Comparison of ENCODE assay signal across 9 cellular contexts in the genomic region with DNA sequence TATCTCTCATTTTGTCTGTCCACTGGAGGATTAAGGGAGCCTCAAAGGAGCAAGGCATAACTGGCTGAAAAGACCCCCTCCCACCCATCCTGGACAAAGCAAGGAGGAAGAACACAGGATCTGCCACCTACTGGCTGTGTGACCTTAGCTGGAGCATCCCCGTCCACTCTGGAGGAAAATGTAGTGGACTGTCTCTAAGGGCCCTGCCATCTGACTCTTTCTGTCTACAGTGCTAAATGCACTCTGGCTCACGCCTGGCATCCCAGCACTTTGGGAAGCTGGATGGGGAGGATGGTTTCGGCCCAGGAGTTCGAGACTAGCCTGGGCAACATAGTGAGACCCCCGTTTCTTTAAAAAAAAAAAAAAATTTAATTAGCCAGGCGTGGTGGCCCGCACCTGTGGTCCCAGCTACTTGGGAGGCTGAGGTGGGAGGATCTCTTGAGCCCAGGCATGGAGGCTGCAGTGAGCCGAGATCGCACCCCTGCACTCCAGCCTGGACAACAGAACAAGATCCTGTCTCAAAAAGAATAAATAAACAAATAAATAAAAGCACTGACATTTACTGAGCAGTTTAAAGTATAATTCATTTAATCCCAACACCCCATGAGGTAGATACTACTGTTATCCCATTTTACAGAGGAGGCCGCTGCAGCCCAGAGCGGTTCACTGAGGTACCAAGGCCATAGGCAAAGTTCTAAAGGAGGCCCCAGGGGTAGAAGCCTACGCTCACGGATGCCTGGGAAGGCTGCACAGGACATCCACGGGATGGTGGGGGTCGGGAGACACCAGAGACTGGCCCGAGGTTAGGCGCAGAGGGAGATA. TPM values are rescaled to one million over a fixed set of nuclear protein-coding genes. Genes with fewer than 3 reads are reported as not detected.
DNase-seq lines count a peak whose midpoint lies in the region; ATAC-seq and TF ChIP-seq lines count a peak whose summit lies in the region.
"Had no signal": no experiment of that assay in that cellular context is flagged by ENCODE, and none has a peak within 500 bp of the region (broad histone marks: within the 10 kb centered on the region; RNA-seq: fewer than 3 reads in every experiment).

No MANE protein-coding gene starts in this region.

- intact Hi-C loops in IMR-90 (cut with micrococcal nuclease) = no loop called here
- intact Hi-C loops in vagina (cut with DNase I) = loop anchor here (10.0 kb wide), 1 partner anchor 72 kb away; no protein-coding TSS in a partner anchor

- WGBS in IMR-90 (ENCODE audit: extremely low coverage in 2 of 2, insufficient read length in 1 of 2), 2 experiments = 27% methylated on average over 2 of the region's 17 CpGs; no CpG with 5 or more reads in 1 of the 2 experiments

- peak overlapping the region; percentile 94 for H3K4me2 ChIP-seq in DOHH2 (ENCODE audit: low read length)
- H3K4me2 ChIP-seq in IMR-90 (ENCODE audit: low read depth, low read length) = peak overlapping the region; percentile 70

- in situ Hi-C loops in IMR-90 (cut with MboI; ENCODE audit: low sequenced_read_pairs) = no loop called here

- H2BK20ac ChIP-seq in IMR-90 (ENCODE audit: low read depth, low read length) = peak overlapping the region; percentile 67

- H3K56ac ChIP-seq in IMR-90 (ENCODE audit: extremely low read depth, insufficient read depth, low read length) = peak overlapping the region; percentile 64; the same call in 1 of the 2 replicates

- BruUV-seq in IMR-90 (replicated peaks; lab: Mats Ljungman, UMichigan) = no TSS peak

- H3K9me2 ChIP-seq in DOHH2 (replicated peaks; ENCODE audit: control insufficient read depth, low read length) = no peaks in the 10 kb centered on the region

- dilution Hi-C loops in IMR-90 (cut with HindIII; ENCODE audit: low sequenced_read_pairs, unreplicated experiment) = no loop called here

- H4K8ac ChIP-seq in IMR-90 (ENCODE audit: low read depth in 2 of 2, low read length in 2 of 2) = peak overlapping the region; percentile 73 to 83

- H3K18ac ChIP-seq in IMR-90 (ENCODE audit: low read depth, low read length) = peak overlapping the region; percentile 80

- H2AK5ac ChIP-seq in IMR-90 (ENCODE audit: low read depth, low read length) = peak overlapping the region; percentile 98

- peak overlapping the region; percentile 84 for H2BK5ac ChIP-seq in IMR-90 (ENCODE audit: low read depth, low read length, poor library complexity, severe bottlenecking)

- peak overlapping the region; percentile 96 for H2AK9ac ChIP-seq in IMR-90 (replicated peaks; ENCODE audit: low read depth, low read length, poor library complexity)

- peak overlapping the region; percentile 96 for H3K14ac ChIP-seq in IMR-90 (replicated peaks; ENCODE audit: low read depth, low read length)

- peak overlapping the region; percentile 85 for H4K91ac ChIP-seq in IMR-90 (ENCODE audit: insufficient read depth, low read depth, low read length)

- H3K4ac ChIP-seq in IMR-90 (ENCODE audit: low read depth, low read length) = peak overlapping the region; percentile 90

- TF ChIP-seq POLR2A in IMR-90 (IDR thresholded peaks at IDR 0.05; ENCODE audit: low read depth, low read length) = peak; percentile 32
- TF ChIP-seq POLR2A in vagina (IDR thresholded peaks at IDR 0.05) = no peak

- no peak for ATAC-seq in IMR-90 (ENCODE audit: low read depth)
- no peak for ATAC-seq in HG03442 (IDR thresholded peaks at IDR 0.05; ENCODE audit: unreplicated experiment)
- ATAC-seq in HG03025 (IDR thresholded peaks at IDR 0.05; ENCODE audit: low FRiP score, unreplicated experiment) = no peak

- H3K27ac ChIP-seq in DOHH2 (ENCODE audit: low read depth, low read length) (no peak overlapping the region), IMR-90 (ENCODE audit: insufficient read depth, low read length) (peak overlapping the region; percentile 97), caudate nucleus (ENCODE audit: low read depth, low read length) (peak overlapping the region; percentile 83), vagina (peak overlapping the region; percentile 95)

- peak overlapping the region; percentile 92 for H2AFZ ChIP-seq in IMR-90 (replicated peaks; ENCODE audit: low read length, poor library complexity)

- no peaks in the 10 kb centered on the region for H3K9me3 ChIP-seq in DOHH2 (ENCODE audit: control insufficient read depth, insufficient read depth, low read length)
- no peaks in the 10 kb centered on the region for H3K9me3 ChIP-seq in IMR-90 (ENCODE audit: control insufficient read depth, insufficient read depth, low read length)
- H3K9me3 ChIP-seq in vagina = no peaks in the 10 kb centered on the region

- H3K27me3 ChIP-seq in DOHH2 (ENCODE audit: control insufficient read depth, low read length) = no peaks in the 10 kb centered on the region
- H3K27me3 ChIP-seq in IMR-90 (ENCODE audit: control insufficient read depth, insufficient read depth, low read length) = no peaks in the 10 kb centered on the region
- H3K27me3 ChIP-seq in vagina = no peaks in the 10 kb centered on the region

- CTCF ChIA-PET in IMR-90 (lab: Yijun Ruan, JAX) = interaction anchor here (0.6 to 0.9 kb wide), 4 partner anchors 25 to 744 kb away, joined by 3 to 4 read pairs (median 4); no protein-coding TSS in a partner anchor

- H3K36me3 ChIP-seq in DOHH2 (ENCODE audit: control insufficient read depth, low read length) = no peaks in the 10 kb centered on the region
- peaks cover 2% of the 10 kb centered on the region for H3K36me3 ChIP-seq in IMR-90 (ENCODE audit: control insufficient read depth, insufficient read depth, low read length)
- no peaks in the 10 kb centered on the region for H3K36me3 ChIP-seq in vagina

- TF ChIP-seq CTCF in DOHH2 (IDR thresholded peaks at IDR 0.05; ENCODE audit: low read depth, low read length, poor library complexity, severe bottlenecking) (peak; percentile 20), IMR-90 (conservative IDR thresholded peaks at IDR 0.05; ENCODE audit: low read depth, low read length) (peak; percentile 19; the same call in 1 of the 2 replicates), vagina (IDR thresholded peaks at IDR 0.05) (peak in 1 of 3 experiments; percentile 9)

- peak overlapping the region; percentile 96 for H2BK15ac ChIP-seq in IMR-90 (ENCODE audit: low read depth, low read length)

- H3K9me1 ChIP-seq in IMR-90 (ENCODE audit: insufficient read depth, low read length) = peaks cover 17% of the 10 kb centered on the region

- H2BK120ac ChIP-seq in IMR-90 (ENCODE audit: low read depth, low read length) = peak overlapping the region; percentile 83

- TF ChIP-seq RAD21 in IMR-90 (IDR thresholded peaks at IDR 0.05; ENCODE audit: low read length) = no peak

- peaks cover 14 to 41% of the 10 kb centered on the region in 2 experiments for H3K79me1 ChIP-seq in IMR-90 (ENCODE audit: low read depth in 1 of 2, low read length in 2 of 2)

- H3K4me1 ChIP-seq in DOHH2 (ENCODE audit: control insufficient read depth, low read length) (peaks cover 21% of the 10 kb centered on the region), IMR-90 (ENCODE audit: control insufficient read depth, insufficient read depth, low read length) (peaks cover 9% of the 10 kb centered on the region), vagina (peaks cover 51% of the 10 kb centered on the region)

- peak overlapping the region; percentile 95 for H3K4me3 ChIP-seq in DOHH2 (ENCODE audit: low read length)
- H3K4me3 ChIP-seq in IMR-90 (ENCODE audit: insufficient read depth, low read depth, low read length) = peak overlapping the region; percentile 77
- H3K4me3 ChIP-seq in vagina = peak overlapping the region; percentile 93 to 96

- peak overlapping the region; percentile 92 for H3K9ac ChIP-seq in IMR-90 (ENCODE audit: low read depth, low read length)

- peaks cover 4% of the 10 kb centered on the region; the same call in 1 of the 2 replicates for H3F3A ChIP-seq in DOHH2 (ENCODE audit: control insufficient read depth, insufficient read depth)

- H4K20me1 ChIP-seq in DOHH2 (ENCODE audit: control insufficient read depth, insufficient read depth, low read depth, low read length) (no peaks in the 10 kb centered on the region), IMR-90 (ENCODE audit: insufficient read depth, low read length) (peaks cover 16% of the 10 kb centered on the region)

- POLR2A ChIA-PET in IMR-90 (lab: Charles Lee; ENCODE audit: unreplicated experiment) = no interaction called here

- peak overlapping the region; percentile 80 for H4K5ac ChIP-seq in IMR-90 (ENCODE audit: low read depth, low read length)

- H3K79me2 ChIP-seq in DOHH2 (ENCODE audit: control insufficient read depth, low read length) = peaks cover 43% of the 10 kb centered on the region

- DNase-seq in IMR-90 = no peak
- DNase-seq in caudate nucleus (lab: John Stamatoyannopoulos, UW) = no peak
- DNase-seq in mesenteric fat pad (ENCODE audit: low spot score) = peak; percentile 62
- DNase-seq in vagina (ENCODE audit: extremely low spot score in 2 of 2) = no peak
- DNase-seq in NCI-H1048 (lab: John Stamatoyannopoulos, UW) = no peak

- peak overlapping the region; percentile 94 for H3K23ac ChIP-seq in IMR-90 (ENCODE audit: low read depth, low read length)

TF ChIP-seq in IMR-90, 13 proteins besides CTCF, POLR2A, EP300 and RAD21:
- TF ChIP-seq MAZ (IDR thresholded peaks at IDR 0.05; ENCODE audit: borderline replicate concordance, low read depth, low read length) (no peak), RFX5 (IDR thresholded peaks at IDR 0.05; ENCODE audit: low read depth, low read length) (no peak), MAFK (IDR thresholded peaks at IDR 0.05; ENCODE audit: low read depth, low read length) (no peak), RCOR1 (IDR thresholded peaks at IDR 0.05; ENCODE audit: insufficient replicate concordance, low read length) (no peak), CHD1 (IDR thresholded peaks at IDR 0.05; ENCODE audit: low read depth, low read length) (no peak), CEBPB (IDR thresholded peaks at IDR 0.05; ENCODE audit: low read depth, low read length) (no peak), BHLHE40 (IDR thresholded peaks at IDR 0.05; ENCODE audit: low read depth, low read length) (no peak)

RNA-seq across cellular contexts. Expression of a gene that starts 1.1 kb away (rescaled TPM):
- total RNA-seq in IMR-90 (2012; rRNA removed) (17.7 and 17.8 TPM in 2 replicates), mesenteric fat pad (82.0 TPM), vagina (63.6 TPM)
- 22.8 and 28.3 TPM in 2 replicates for polyA plus RNA-seq in IMR-90 (2012; rRNA removed)
- 13.0 and 22.1 TPM in 2 replicates for polyA plus RNA-seq in IMR-90 (2012; cell fraction: cytosol; rRNA removed)
- 84.5 and 160 TPM in 2 replicates for polyA plus RNA-seq in IMR-90 (2012; cell fraction: nucleus; rRNA removed; ENCODE audit: low replicate concordance)

RNA-seq across cellular contexts. Expression of a gene that starts 15.9 kb away (rescaled TPM):
- total RNA-seq in IMR-90 (2012; rRNA removed) (not detected in 2 replicates), mesenteric fat pad (not detected), vagina (not detected)
- polyA plus RNA-seq in IMR-90 (2012; rRNA removed) = not detected in 2 replicates
- not detected in 2 replicates for polyA plus RNA-seq in IMR-90 (2012; cell fraction: cytosol; rRNA removed)
- not detected in 2 replicates for polyA plus RNA-seq in IMR-90 (2012; cell fraction: nucleus; rRNA removed; ENCODE audit: low replicate concordance)
- total RNA-seq: RPMI7951 had no signal

RNA-seq across cellular contexts. Expression of a gene that starts 54.8 kb away (rescaled TPM):
- 2.2 and 2.5 TPM in 2 replicates for total RNA-seq in IMR-90 (2012; rRNA removed)
- 2.4 and 2.8 TPM in 2 replicates for polyA plus RNA-seq in IMR-90 (2012; rRNA removed)
- polyA plus RNA-seq in IMR-90 (2012; cell fraction: cytosol; rRNA removed) = 2.5 and 3.1 TPM in 2 replicates
- polyA plus RNA-seq in IMR-90 (2012; cell fraction: nucleus; rRNA removed; ENCODE audit: low replicate concordance) = 0.83 and 2.3 TPM in 2 replicates
- total RNA-seq in mesenteric fat pad = 5.5 TPM
- total RNA-seq in vagina = 13.0 TPM
